1 cellular context compared by ENCODE assay signal in genomic region chr11:75399344-75400109, GRCh38.
TF ChIP-seq lines count a peak whose summit lies in the region.

Gene RPS3, plus strand, starts transcription at chr11:75399518. Its CDS starts 30 bp downstream, at chr11:75399548.

TF ChIP-seq in K562, 482 proteins besides CTCF, POLR2A, EP300 and RAD21 (continued from another document and continues in another):
- TF ChIP-seq ZNF449 (CRISPR knock-in tag; IDR thresholded peaks at IDR 0.05) (no peak), E2F1 (CRISPR knock-in tag; IDR thresholded peaks at IDR 0.05) (peak; percentile 89), MBD1 (CRISPR knock-in tag; IDR thresholded peaks at IDR 0.05) (no peak), ZBTB33 (CRISPR knock-in tag; IDR thresholded peaks at IDR 0.05) (peak; percentile 65), MAFF (IDR thresholded peaks at IDR 0.05; ENCODE audit: low read length) (no peak), YBX1 (IDR thresholded peaks at IDR 0.05) (no peak), NEUROD1 (IDR thresholded peaks at IDR 0.05; ENCODE audit: borderline replicate concordance, low read depth, low read length, partially characterized antibody) (peak; percentile 70), MTA2 (IDR thresholded peaks at IDR 0.05; ENCODE audit: low read depth) (no peak), ARID3A (IDR thresholded peaks at IDR 0.05; ENCODE audit: borderline replicate concordance, low read depth, low read length) (no peak), ZNF511 (CRISPR knock-in tag; IDR thresholded peaks at IDR 0.05) (peak; percentile 97), TEAD2 (tag; IDR thresholded peaks at IDR 0.05) (no peak), ZNF431 (CRISPR knock-in tag; IDR thresholded peaks at IDR 0.05) (peak; percentile 75; the same call in 1 of the 2 replicates), CHD1 (IDR thresholded peaks at IDR 0.05; ENCODE audit: low read length) (peak; percentile 90), RFX5 (IDR thresholded peaks at IDR 0.05; ENCODE audit: low read depth, low read length) (0 out of 2 replicates have a peak, but pooled peaks have one; percentile 36), CCNT2 (IDR thresholded peaks at IDR 0.05; ENCODE audit: borderline replicate concordance, extremely low read depth, insufficient read length, low read depth, low read length) (peak; percentile 43), CXXC5 (CRISPR knock-in tag; IDR thresholded peaks at IDR 0.05) (peak; percentile 98), MLX (CRISPR knock-in tag; conservative IDR thresholded peaks at IDR 0.05) (no peak), ZBTB11 (CRISPR knock-in tag; IDR thresholded peaks at IDR 0.05) (peak; percentile 78 to 95 (median 79); a peak in 5 of 6 replicates), STAT6 (CRISPR knock-in tag; IDR thresholded peaks at IDR 0.05) (peak; percentile 77; the same call in 1 of the 2 replicates), SRSF1 (IDR thresholded peaks at IDR 0.05; ENCODE audit: low read depth, low read length) (peak; percentile 91; the same call in 1 of the 2 replicates), TBL1XR1 (IDR thresholded peaks at IDR 0.05; ENCODE audit: low read length in 2 of 2) (no peak; a peak in 1 of 4 replicates), ETV6 (IDR thresholded peaks at IDR 0.05; ENCODE audit: borderline replicate concordance in 1 of 2, low read depth in 2 of 2, low read length in 1 of 2) (no peak), ETV6 (CRISPR knock-in tag; IDR thresholded peaks at IDR 0.05; ENCODE audit: borderline replicate concordance) (no peak), ZKSCAN3 (CRISPR knock-in tag; IDR thresholded peaks at IDR 0.05) (no peak), ZKSCAN8 (CRISPR knock-in tag; IDR thresholded peaks at IDR 0.05) (no peak), ZNF165 (CRISPR knock-in tag; IDR thresholded peaks at IDR 0.05; ENCODE audit: borderline replicate concordance) (no peak), RBM15 (IDR thresholded peaks at IDR 0.05; ENCODE audit: insufficient read depth, low read length) (no peak), ZC3H8 (IDR thresholded peaks at IDR 0.05) (no peak), FOXJ2 (tag; IDR thresholded peaks at IDR 0.05) (no peak), EZH2 (IDR thresholded peaks at IDR 0.05; ENCODE audit: borderline replicate concordance, low read depth, low read length) (no peak), MAZ (CRISPR knock-in tag; conservative IDR thresholded peaks at IDR 0.05 in 1 of 2, IDR thresholded peaks at IDR 0.05 in 1 of 2) (peak; percentile 55 to 82), KLF6 (CRISPR knock-in tag; IDR thresholded peaks at IDR 0.05; ENCODE audit: borderline replicate concordance) (0 out of 2 replicates have a peak, but pooled peaks have one; percentile 10), BCL6 (CRISPR knock-in tag; IDR thresholded peaks at IDR 0.05) (no peak), CTCFL (IDR thresholded peaks at IDR 0.05; ENCODE audit: borderline replicate concordance, insufficient read depth, low read depth, low read length, poor library complexity, severe bottlenecking) (peak; percentile 19), KLF1 (tag; IDR thresholded peaks at IDR 0.05) (peak; percentile 66; the same call in 1 of the 2 replicates), ZNF639 (CRISPR knock-in tag; conservative IDR thresholded peaks at IDR 0.05 in 1 of 2, IDR thresholded peaks at IDR 0.05 in 1 of 2) (peak in 1 of 2 experiments; percentile 72; a peak in 1 of 4 replicates), CHD2 (IDR thresholded peaks at IDR 0.05; ENCODE audit: low read depth, low read length) (no peak), PURB (CRISPR knock-in tag; IDR thresholded peaks at IDR 0.05; ENCODE audit: low read depth) (no peak), BCOR (IDR thresholded peaks at IDR 0.05) (0 out of 2 replicates have a peak, but pooled peaks have one; percentile 18)
